In the genomic region with DNA sequence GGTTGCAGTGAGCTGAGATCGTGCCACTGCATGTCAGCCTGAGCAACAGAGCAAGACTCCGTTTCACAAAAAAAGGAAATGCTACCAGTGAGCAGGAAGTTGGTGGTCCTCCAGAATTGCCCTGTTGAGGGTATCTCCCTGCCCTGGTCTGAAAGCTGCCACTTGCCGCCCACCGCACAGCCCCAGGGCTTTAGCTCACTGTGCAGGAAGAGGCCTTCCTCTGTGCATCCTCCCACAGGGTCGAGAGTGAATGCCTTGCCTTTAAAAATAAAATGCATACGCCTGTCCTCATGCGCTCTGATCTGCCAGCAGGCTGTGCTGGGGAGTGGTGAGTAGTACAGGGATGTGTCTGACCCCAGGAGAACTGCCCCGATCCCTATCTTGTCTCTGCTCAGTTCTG, we compare ENCODE assay signal across 18 cellular contexts.
DNase-seq lines count a peak whose midpoint lies in the region; ATAC-seq and TF ChIP-seq lines count a peak whose summit lies in the region.
"Had no signal": no experiment of that assay in that cellular context is flagged by ENCODE, and none has a peak within 500 bp of the region (broad histone marks: within the 10 kb centered on the region; RNA-seq: fewer than 3 reads in every experiment).

No MANE protein-coding gene starts in this region.

- no peak for TF ChIP-seq CTCF in WTC11 (IDR thresholded peaks at IDR 0.05)
- no peak for TF ChIP-seq CTCF in glutamatergic neuron (IDR thresholded peaks at IDR 0.05; ENCODE audit: partially characterized antibody, unreplicated experiment)

- no peaks in the 10 kb centered on the region for H3K9me3 Mint-ChIP-seq in activated CD8-positive, alpha-beta memory T cell treated with anti-CD3 and anti-CD28 coated beads, Interleukin-2, amount 10 ng/mL, durations not matched to agents 7 days and 5 days (ENCODE audit: low read depth)
- H3K9me3 Mint-ChIP-seq in WTC11 (peaks cover 3% of the 10 kb centered on the region; the same call in 1 of the 2 replicates), glutamatergic neuron (ENCODE audit: unreplicated experiment) (peaks cover 3% of the 10 kb centered on the region)
- H3K9me3 Mint-ChIP-seq in stimulated activated effector memory CD8-positive, alpha-beta T cell treated with anti-CD3 and anti-CD28 coated beads, Interleukin-12 subunit alpha, Interleukin-12 subunit beta, amount 100 ng/mL, for 72 hours = no peaks in the 10 kb centered on the region
- H3K9me3 Mint-ChIP-seq: CD4-positive, alpha-beta T cell had no signal

- H3K27me3 Mint-ChIP-seq in activated CD8-positive, alpha-beta memory T cell treated with anti-CD3 and anti-CD28 coated beads, Interleukin-2, amount 10 ng/mL, durations not matched to agents 7 days and 5 days = no peaks in the 10 kb centered on the region
- H3K27me3 Mint-ChIP-seq in WTC11 (ENCODE audit: low read depth) = no peaks in the 10 kb centered on the region
- peaks cover 2% of the 10 kb centered on the region for H3K27me3 Mint-ChIP-seq in glutamatergic neuron (ENCODE audit: unreplicated experiment)
- H3K27me3 Mint-ChIP-seq: CD4-positive, alpha-beta T cell had no signal

- H3K36me3 Mint-ChIP-seq in activated CD8-positive, alpha-beta memory T cell treated with anti-CD3 and anti-CD28 coated beads, Interleukin-2, amount 10 ng/mL, durations not matched to agents 7 days and 5 days = peaks cover 1% of the 10 kb centered on the region
- H3K36me3 Mint-ChIP-seq in WTC11 (no peaks in the 10 kb centered on the region), glutamatergic neuron (ENCODE audit: unreplicated experiment) (peaks cover 4% of the 10 kb centered on the region)
- H3K36me3 Mint-ChIP-seq in stimulated activated effector memory CD8-positive, alpha-beta T cell treated with anti-CD3 and anti-CD28 coated beads, Interleukin-12 subunit alpha, Interleukin-12 subunit beta, amount 100 ng/mL, for 72 hours = no peaks in the 10 kb centered on the region

- DNase-seq in activated CD8-positive, alpha-beta memory T cell treated with anti-CD3 and anti-CD28 coated beads, Interleukin-2, amount 10 ng/mL, durations not matched to agents 7 days and 5 days = no peak
- DNase-seq in activated CD8-positive, alpha-beta memory T cell treated with anti-CD3 and anti-CD28 coated beads, Interleukin-2, amount 50 U/mL, for 4 hours = no peak
- DNase-seq in WTC11 (ENCODE audit: low spot score) (no peak), glutamatergic neuron (no peak), DMS 273 treated with DMSO at 0.1 percent for 48 hours (lab: John Stamatoyannopoulos, UW) (no peak)
- no peak for DNase-seq in stimulated activated effector memory CD8-positive, alpha-beta T cell treated with anti-CD3 and anti-CD28 coated beads, Interleukin-12 subunit alpha, Interleukin-12 subunit beta, amount 100 ng/mL, for 72 hours (ENCODE audit: low spot score in 2 of 2)
- DNase-seq: activated gamma-delta T cell treated with Interleukin-2 at 50 U/mL for 16 hours; CD4-positive, alpha-beta T cell; colonic mucosa; mesendoderm; NCI-H2029; NCI-H526 treated with DMSO at 0.1 percent for 48 hours; PC-9; SK-N-SH; stimulated activated CD4-positive, alpha-beta T cell treated with anti-CD3 and anti-CD28 coated beads, Interleukin-2, amount 100 ng/mL, for 24 hours had no signal

- no peak overlapping the region for H3K27ac Mint-ChIP-seq in activated CD8-positive, alpha-beta memory T cell treated with anti-CD3 and anti-CD28 coated beads, Interleukin-2, amount 10 ng/mL, durations not matched to agents 7 days and 5 days
- H3K27ac Mint-ChIP-seq in WTC11 (no peak overlapping the region; the same call in 1 of the 2 replicates), glutamatergic neuron (ENCODE audit: unreplicated experiment) (no peak overlapping the region)
- peak overlapping the region; percentile 57 for H3K27ac Mint-ChIP-seq in stimulated activated effector memory CD8-positive, alpha-beta T cell treated with anti-CD3 and anti-CD28 coated beads, Interleukin-12 subunit alpha, Interleukin-12 subunit beta, amount 100 ng/mL, for 72 hours
- H3K27ac Mint-ChIP-seq: CD4-positive, alpha-beta T cell had no signal

- CTCF ChIA-PET in activated CD8-positive, alpha-beta memory T cell treated with anti-CD3 and anti-CD28 coated beads, Interleukin-2, amount 10 ng/mL, durations not matched to agents 7 days and 5 days (lab: Charles Lee) = no interaction called here
- CTCF ChIA-PET in WTC11 (lab: Charles Lee) = no interaction called here

- POLR2A ChIA-PET in WTC11 (lab: Charles Lee) = no interaction called here

- peak; percentile 27 for ATAC-seq in activated CD8-positive, alpha-beta memory T cell treated with anti-CD3 and anti-CD28 coated beads, Interleukin-2, amount 10 ng/mL, durations not matched to agents 7 days and 5 days
- ATAC-seq in HG02852 (IDR thresholded peaks at IDR 0.05; ENCODE audit: unreplicated experiment) (peak; percentile 52), WTC11 (peak; percentile 81), HG02798 (IDR thresholded peaks at IDR 0.05; ENCODE audit: poor library complexity, unreplicated experiment) (no peak)
- peak; percentile 48 for ATAC-seq in stimulated activated effector memory CD8-positive, alpha-beta T cell treated with anti-CD3 and anti-CD28 coated beads, Interleukin-12 subunit alpha, Interleukin-12 subunit beta, amount 100 ng/mL, for 72 hours
- ATAC-seq: gastroesophageal sphincter had no signal

- H3K4me1 Mint-ChIP-seq in activated CD8-positive, alpha-beta memory T cell treated with anti-CD3 and anti-CD28 coated beads, Interleukin-2, amount 10 ng/mL, durations not matched to agents 7 days and 5 days = peaks cover 14% of the 10 kb centered on the region
- H3K4me1 Mint-ChIP-seq in WTC11 (no peaks in the 10 kb centered on the region), glutamatergic neuron (ENCODE audit: low read depth, unreplicated experiment) (peaks cover 6% of the 10 kb centered on the region)
- peaks cover 41% of the 10 kb centered on the region for H3K4me1 Mint-ChIP-seq in stimulated activated effector memory CD8-positive, alpha-beta T cell treated with anti-CD3 and anti-CD28 coated beads, Interleukin-12 subunit alpha, Interleukin-12 subunit beta, amount 100 ng/mL, for 72 hours

- H3K4me3 Mint-ChIP-seq in activated CD8-positive, alpha-beta memory T cell treated with anti-CD3 and anti-CD28 coated beads, Interleukin-2, amount 10 ng/mL, durations not matched to agents 7 days and 5 days = no peak overlapping the region
- H3K4me3 Mint-ChIP-seq in WTC11 (no peak overlapping the region), glutamatergic neuron (ENCODE audit: unreplicated experiment) (no peak overlapping the region)
- no peak overlapping the region for H3K4me3 Mint-ChIP-seq in stimulated activated effector memory CD8-positive, alpha-beta T cell treated with anti-CD3 and anti-CD28 coated beads, Interleukin-12 subunit alpha, Interleukin-12 subunit beta, amount 100 ng/mL, for 72 hours
- H3K4me3 Mint-ChIP-seq: CD4-positive, alpha-beta T cell had no signal

TF ChIP-seq in WTC11, 78 proteins besides CTCF, POLR2A, EP300 and RAD21 (continues in another document):
- TF ChIP-seq ZSCAN18 (CRISPR knock-in tag; IDR thresholded peaks at IDR 0.05) (no peak), ELF4 (CRISPR knock-in tag; IDR thresholded peaks at IDR 0.05; ENCODE audit: low read depth) (no peak), ZNF396 (CRISPR knock-in tag; IDR thresholded peaks at IDR 0.05; ENCODE audit: borderline replicate concordance) (no peak), TEAD1 (CRISPR knock-in tag; IDR thresholded peaks at IDR 0.05) (no peak), ZBTB43 (CRISPR knock-in tag; IDR thresholded peaks at IDR 0.05) (no peak)
- TF ChIP-seq, protein P1, sequence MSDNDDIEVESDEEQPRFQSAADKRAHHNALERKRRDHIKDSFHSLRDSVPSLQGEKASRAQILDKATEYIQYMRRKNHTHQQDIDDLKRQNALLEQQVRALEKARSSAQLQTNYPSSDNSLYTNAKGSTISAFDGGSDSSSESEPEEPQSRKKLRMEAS (CRISPR knock-in tag; IDR thresholded peaks at IDR 0.05) = no peak
